In genomic region chr22:36425977-36426523, GRCh38 we compare ENCODE assay signal across 1 cellular context.
TF ChIP-seq lines count a peak whose summit lies in the region.

No MANE protein-coding gene starts in this region.

TF ChIP-seq in K562, 482 proteins besides CTCF, POLR2A, EP300 and RAD21 (continued from another document and continues in another):
- TF ChIP-seq PRDM10 (IDR thresholded peaks at IDR 0.05; ENCODE audit: partially characterized antibody) (peak; percentile 38), CC2D1A (IDR thresholded peaks at IDR 0.05) (0 out of 2 replicates have a peak, but pooled peaks have one; percentile 26), XRCC5 (IDR thresholded peaks at IDR 0.05; ENCODE audit: low read depth, low read length) (no peak), ZNF79 (CRISPR knock-in tag; IDR thresholded peaks at IDR 0.05; ENCODE audit: low read depth) (no peak), HMBOX1 (IDR thresholded peaks at IDR 0.05) (no peak), ILK (tag; IDR thresholded peaks at IDR 0.05; ENCODE audit: borderline replicate concordance, low read depth) (no peak), CREB3L1 (IDR thresholded peaks at IDR 0.05; ENCODE audit: borderline replicate concordance, low read depth) (no peak), CREB5 (CRISPR knock-in tag; IDR thresholded peaks at IDR 0.05) (no peak), ATF3 (IDR thresholded peaks at IDR 0.05) (no peak), ATF3 (CRISPR knock-in tag; conservative IDR thresholded peaks at IDR 0.05) (no peak), ZNF644 (tag; IDR thresholded peaks at IDR 0.05; ENCODE audit: low read depth) (no peak), MLX (CRISPR knock-in tag; conservative IDR thresholded peaks at IDR 0.05) (no peak), HMGXB4 (CRISPR knock-in tag; IDR thresholded peaks at IDR 0.05) (no peak), FOXP1 (CRISPR knock-in tag; IDR thresholded peaks at IDR 0.05) (no peak), STAT5B (CRISPR knock-in tag; IDR thresholded peaks at IDR 0.05) (no peak), SPI1 (IDR thresholded peaks at IDR 0.05; ENCODE audit: borderline replicate concordance, low read depth, low read length) (peak; percentile 67), MYNN (IDR thresholded peaks at IDR 0.05) (no peak), MYNN (CRISPR knock-in tag; IDR thresholded peaks at IDR 0.05) (no peak), ZBTB26 (CRISPR knock-in tag; IDR thresholded peaks at IDR 0.05) (no peak; the same call in 1 of the 2 replicates), JUN (IDR thresholded peaks at IDR 0.05; ENCODE audit: borderline replicate concordance, low read depth, low read length) (no peak), JUN (CRISPR knock-in tag; IDR thresholded peaks at IDR 0.05; ENCODE audit: borderline replicate concordance) (no peak), MXD1 (CRISPR knock-in tag; IDR thresholded peaks at IDR 0.05; ENCODE audit: borderline replicate concordance, poor library complexity, severe bottlenecking) (no peak), CBFA2T3 (IDR thresholded peaks at IDR 0.05) (peak; percentile 40; the same call in 1 of the 2 replicates), E4F1 (CRISPR knock-in tag; IDR thresholded peaks at IDR 0.05; ENCODE audit: borderline replicate concordance) (no peak), CCNT2 (IDR thresholded peaks at IDR 0.05; ENCODE audit: borderline replicate concordance, extremely low read depth, insufficient read length, low read depth, low read length) (no peak), E2F4 (CRISPR knock-in tag; IDR thresholded peaks at IDR 0.05; ENCODE audit: low read depth) (no peak), SREBF2 (CRISPR knock-in tag; IDR thresholded peaks at IDR 0.05) (no peak), RFX1 (IDR thresholded peaks at IDR 0.05) (no peak), ZNF133 (CRISPR knock-in tag; IDR thresholded peaks at IDR 0.05) (no peak), TOE1 (IDR thresholded peaks at IDR 0.05; ENCODE audit: borderline replicate concordance) (0 out of 2 replicates have a peak, but pooled peaks have one; percentile 17), TOE1 (CRISPR knock-in tag; IDR thresholded peaks at IDR 0.05; ENCODE audit: borderline replicate concordance, low read depth) (no peak), ZKSCAN3 (CRISPR knock-in tag; IDR thresholded peaks at IDR 0.05) (no peak), GTF3C2 (IDR thresholded peaks at IDR 0.05; ENCODE audit: borderline replicate concordance, extremely low read depth, insufficient read length) (no peak), PATZ1 (CRISPR knock-in tag; IDR thresholded peaks at IDR 0.05; ENCODE audit: borderline replicate concordance) (no peak), ZNF699 (CRISPR knock-in tag; IDR thresholded peaks at IDR 0.05; ENCODE audit: insufficient replicate concordance) (no peak)
